In genomic region chr1:225953315-225953714, GRCh38 we compare ENCODE assay signal across 40 cellular contexts. TPM values are rescaled to one million over a fixed set of nuclear protein-coding genes. Genes with fewer than 3 reads are reported as not detected.
DNase-seq lines count a peak whose midpoint lies in the region; ATAC-seq, FAIRE-seq and TF ChIP-seq lines count a peak whose summit lies in the region.
"Had no signal": no experiment of that assay in that cellular context is flagged by ENCODE, and none has a peak within 500 bp of the region (broad histone marks: within the 10 kb centered on the region; RNA-seq: fewer than 3 reads in every experiment).

No MANE protein-coding gene starts in this region.

- H3K23ac ChIP-seq in trophoblast cell (ENCODE audit: low read length), result no peak overlapping the region
- H3K23ac ChIP-seq in mesendoderm (ENCODE audit: low read length), result no peak overlapping the region

- H4K91ac ChIP-seq in trophoblast cell (ENCODE audit: low read depth, low read length), result no peak overlapping the region

- H3K27ac ChIP-seq in PC-3 (ENCODE audit: low read length) (no peak overlapping the region), K562 (ENCODE audit: extremely low read depth, low read depth, low read length) (no peak overlapping the region), trophoblast cell (ENCODE audit: low read depth, low read length) (no peak overlapping the region), mesendoderm (ENCODE audit: low read depth, low read length) (no peak overlapping the region)
- H3K27ac ChIP-seq: 22Rv1; A549; BLaER1; BLaER1 treated with 17β-estradiol and CSF1 and Interleukin-3, amounts not matched to agents 10 nM and 100 nM; C4-2B had no signal

- no peaks in the 10 kb centered on the region for H4K20me1 ChIP-seq in PC-3 (ENCODE audit: low read length)
- no peaks in the 10 kb centered on the region for H4K20me1 ChIP-seq in K562 (replicated peaks; ENCODE audit: control insufficient read depth, insufficient read depth, low read length)
- H4K20me1 ChIP-seq: BLaER1; BLaER1 treated with 17β-estradiol and CSF1 and Interleukin-3, amounts not matched to agents 10 nM and 100 nM had no signal

- H3K4ac ChIP-seq in trophoblast cell (ENCODE audit: low read depth, low read length) (no peak overlapping the region), mesendoderm (ENCODE audit: low read depth, low read length) (no peak overlapping the region)

- H3K9me2 ChIP-seq in PC-3 (replicated peaks; ENCODE audit: low read length), result no peaks in the 10 kb centered on the region

- no peak overlapping the region for H2BK5ac ChIP-seq in trophoblast cell (ENCODE audit: low read depth, low read length, poor library complexity)
- no peak overlapping the region for H2BK5ac ChIP-seq in mesendoderm (ENCODE audit: low read length)

- no peak overlapping the region for H4K5ac ChIP-seq in mesendoderm (ENCODE audit: low read length)

- H3K36me3 ChIP-seq in PC-3 (ENCODE audit: low read depth, low read length), result no peaks in the 10 kb centered on the region
- H3K36me3 ChIP-seq in K562 (ENCODE audit: control insufficient read depth, insufficient read depth, low read length), result no peaks in the 10 kb centered on the region
- no peaks in the 10 kb centered on the region for H3K36me3 ChIP-seq in trophoblast cell (ENCODE audit: control insufficient read depth in 1 of 2, insufficient read depth in 2 of 2, low read length in 2 of 2)
- H3K36me3 ChIP-seq in mesendoderm (ENCODE audit: control insufficient read depth, insufficient read depth, low read length), result no peaks in the 10 kb centered on the region
- H3K36me3 ChIP-seq: BE2C; BLaER1; BLaER1 treated with 17β-estradiol and CSF1 and Interleukin-3, amounts not matched to agents 10 nM and 100 nM had no signal

- 18% methylated on average over 4 of the region's 4 CpGs for WGBS in K562 (ENCODE audit: insufficient coverage, low coverage, missing lambda C conversion rate)
- no CpG with 5 or more reads among the region's 4 CpGs for WGBS in trophoblast cell (ENCODE audit: extremely low coverage, insufficient coverage, insufficient read length)
- WGBS in mesendoderm (ENCODE audit: extremely low coverage, insufficient coverage, low lambda C conversion rate), result no CpG with 5 or more reads among the region's 4 CpGs

- BruUV-seq in PC-3 (replicated peaks; lab: Mats Ljungman, UMichigan), result no TSS peak
- no TSS peak for BruUV-seq in K562 (replicated peaks; lab: Mats Ljungman, UMichigan)

- POLR2A ChIA-PET in PC-3 (lab: Charles Lee; ENCODE audit: unreplicated experiment), result no interaction called here
- POLR2A ChIA-PET in K562 (lab: Yijun Ruan, JAX), result no interaction called here

- no peak for TF ChIP-seq CTCF in PC-3 (conservative IDR thresholded peaks at IDR 0.05; ENCODE audit: low read depth, low read length)
- no peak for TF ChIP-seq CTCF in K562 (IDR thresholded peaks at IDR 0.05 in 2 of 3, conservative IDR thresholded peaks at IDR 0.05 in 1 of 3; ENCODE audit: insufficient read depth in 2 of 3, low read depth in 1 of 3, low read length in 3 of 3)

- no peak overlapping the region for H2BK12ac ChIP-seq in trophoblast cell (ENCODE audit: low read length)

- H3K4me3 ChIP-seq in PC-3 (ENCODE audit: low read length) (no peak overlapping the region), K562 (no peak overlapping the region), trophoblast cell (ENCODE audit: low read depth, low read length) (no peak overlapping the region), mesendoderm (ENCODE audit: low read length) (no peak overlapping the region)
- H3K4me3 ChIP-seq: A549; BLaER1; BLaER1 treated with 17β-estradiol and CSF1 and Interleukin-3, amounts not matched to agents 10 nM and 100 nM had no signal

- no peak for TF ChIP-seq EP300 in K562 (IDR thresholded peaks at IDR 0.05; ENCODE audit: low read length)

- no peak overlapping the region for H2BK15ac ChIP-seq in mesendoderm (replicated peaks; ENCODE audit: low read depth)

- intact Hi-C loops in PC-3 (cut with micrococcal nuclease), result no loop called here
- intact Hi-C loops in K562 (cut with micrococcal nuclease), result no loop called here

- H3K27me3 ChIP-seq in PC-3 (ENCODE audit: low read length) (peaks cover 6% of the 10 kb centered on the region; the same call in 1 of the 2 replicates), K562 (ENCODE audit: control insufficient read depth in 2 of 2, insufficient read depth in 2 of 2, low read length in 2 of 2) (no peaks in the 10 kb centered on the region), trophoblast cell (ENCODE audit: insufficient read depth, low read length) (no peaks in the 10 kb centered on the region), mesendoderm (ENCODE audit: insufficient read depth, low read length, poor library complexity) (no peaks in the 10 kb centered on the region)
- H3K27me3 ChIP-seq: BE2C; BLaER1; BLaER1 treated with 17β-estradiol and CSF1 and Interleukin-3, amounts not matched to agents 10 nM and 100 nM had no signal

- no peak overlapping the region for H3K14ac ChIP-seq in trophoblast cell (ENCODE audit: low read length)

- H3K9ac ChIP-seq in PC-3 (ENCODE audit: low read length) (no peak overlapping the region), K562 (ENCODE audit: insufficient read depth in 1 of 2, low read depth in 2 of 2, low read length in 2 of 2) (no peak overlapping the region), trophoblast cell (ENCODE audit: low read length) (no peak overlapping the region), mesendoderm (ENCODE audit: low read length) (no peak overlapping the region)
- H3K9ac ChIP-seq: BLaER1; BLaER1 treated with 17β-estradiol and CSF1 and Interleukin-3, amounts not matched to agents 10 nM and 100 nM had no signal

- no peaks in the 10 kb centered on the region for H3K9me1 ChIP-seq in K562 (ENCODE audit: control insufficient read depth, insufficient read depth, low read length)

- H3K4me1 ChIP-seq in PC-3 (ENCODE audit: insufficient read depth, low read length) (no peaks in the 10 kb centered on the region), K562 (replicated peaks in 1 of 2; ENCODE audit: control insufficient read depth in 2 of 2, insufficient read depth in 2 of 2, low read length in 2 of 2) (peaks cover 13 to 18% of the 10 kb centered on the region in 2 experiments; a peak in 4 of 5 replicates), trophoblast cell (ENCODE audit: control insufficient read depth in 1 of 2, insufficient read depth in 2 of 2, low read length in 2 of 2) (no peaks in the 10 kb centered on the region), mesendoderm (ENCODE audit: control insufficient read depth, low read depth, low read length) (peaks cover 12% of the 10 kb centered on the region)
- H3K4me1 ChIP-seq: A549, BE2C, Caco-2 had no signal

- TF ChIP-seq RAD21 in K562 (CRISPR knock-in tag; conservative IDR thresholded peaks at IDR 0.05 in 1 of 2, IDR thresholded peaks at IDR 0.05 in 1 of 2), result no peak

- no peak overlapping the region for H3K18ac ChIP-seq in trophoblast cell (ENCODE audit: low read length)
- H3K18ac ChIP-seq in mesendoderm (ENCODE audit: low read length), result no peak overlapping the region

- CTCF ChIA-PET in PC-3 (lab: Charles Lee), result no interaction called here
- CTCF ChIA-PET in K562 (lab: Yijun Ruan, JAX; ENCODE audit: low intra/inter-chr PET ratio), result interaction anchor here (1.2 kb wide), 1 partner anchor 22 kb away, joined by 3 read pairs; no protein-coding TSS in a partner anchor

- H3F3A ChIP-seq in PC-3 (ENCODE audit: low read length, unreplicated experiment), result no peaks in the 10 kb centered on the region

- H3K9me3 ChIP-seq in PC-3 (ENCODE audit: low read length) (no peaks in the 10 kb centered on the region), K562 (replicated peaks; ENCODE audit: control insufficient read depth, insufficient read depth, low read depth, low read length) (no peaks in the 10 kb centered on the region), trophoblast cell (ENCODE audit: insufficient read depth, low read depth, low read length) (no peaks in the 10 kb centered on the region)
- H3K9me3 ChIP-seq: A549; BE2C; BLaER1; BLaER1 treated with 17β-estradiol and CSF1 and Interleukin-3, amounts not matched to agents 10 nM and 100 nM; Caco-2 had no signal

- H2AK5ac ChIP-seq in trophoblast cell (ENCODE audit: low read length) (no peak overlapping the region), mesendoderm (ENCODE audit: low read length) (no peak overlapping the region)

- no peak for TF ChIP-seq POLR2A in K562 (conservative IDR thresholded peaks at IDR 0.05)

- no peak overlapping the region for H2BK120ac ChIP-seq in trophoblast cell (ENCODE audit: insufficient read depth, low read length, poor library complexity)
- H2BK120ac ChIP-seq in mesendoderm (ENCODE audit: low read depth, low read length), result no peak overlapping the region

- no peak overlapping the region for H2AFZ ChIP-seq in PC-3 (ENCODE audit: low read length)
- H2AFZ ChIP-seq in K562 (ENCODE audit: low read depth, low read length), result no peak overlapping the region
- no peak overlapping the region for H2AFZ ChIP-seq in trophoblast cell (ENCODE audit: insufficient read depth, low read length, poor library complexity)

- no peak overlapping the region for H3K56ac ChIP-seq in mesendoderm (ENCODE audit: low read length)

- H3K79me1 ChIP-seq in trophoblast cell (ENCODE audit: low read length) (no peaks in the 10 kb centered on the region), mesendoderm (ENCODE audit: low read length) (no peaks in the 10 kb centered on the region)

- no peak overlapping the region for H3K4me2 ChIP-seq in PC-3 (ENCODE audit: low read length)
- no peak overlapping the region for H3K4me2 ChIP-seq in K562 (ENCODE audit: insufficient read depth, low read length)
- no peak overlapping the region for H3K4me2 ChIP-seq in trophoblast cell (ENCODE audit: low read length)
- no peak overlapping the region for H3K4me2 ChIP-seq in mesendoderm (ENCODE audit: low read length)
- H3K4me2 ChIP-seq: A549; BLaER1; BLaER1 treated with 17β-estradiol and CSF1 and Interleukin-3, amounts not matched to agents 10 nM and 100 nM had no signal

- DNase-seq in PC-3 (peak; percentile 42), K562 (ENCODE audit: extremely low read depth in 1 of 4, low spot score in 3 of 4) (no peak), trophoblast cell (peak; percentile 32 to 85), NCI-H748 (lab: John Stamatoyannopoulos, UW; ENCODE audit: unreplicated experiment) (no peak), mesendoderm (no peak), hepatic stellate cell (ENCODE audit: low spot score) (no peak)
- DNase-seq: 8988T; ACHN; AML-193; BE2C; C1 segment of cervical spinal cord; Caco-2; Calu3; CD4-positive, alpha-beta memory T cell; CD4-positive, alpha-beta T cell; CD4-positive, CD25-positive, alpha-beta regulatory T cell; CD8-positive, alpha-beta memory T cell; CD8-positive, alpha-beta T cell; COR-L47; DMS 273 treated with DMSO at 0.1 percent for 48 hours; DMS153; DMS53; DMS79; DMS79 treated with DMSO at 0.1 percent for 48 hours; DND-41; EL had no signal

- H3K79me2 ChIP-seq in PC-3 (ENCODE audit: low read length) (no peaks in the 10 kb centered on the region), K562 (ENCODE audit: control insufficient read depth, insufficient read depth, low read length) (no peaks in the 10 kb centered on the region), trophoblast cell (ENCODE audit: control insufficient read depth, insufficient read depth, low read length, poor library complexity) (no peaks in the 10 kb centered on the region), mesendoderm (ENCODE audit: control insufficient read depth, insufficient read depth, low read length) (no peaks in the 10 kb centered on the region)

- H4K12ac ChIP-seq in trophoblast cell (ENCODE audit: low read depth, low read length), result no peak overlapping the region

- ATAC-seq in PC-3 (no peak), K562 (no peak)
- ATAC-seq: A549; CD8-positive, alpha-beta T cell had no signal

- peak; percentile 37 for FAIRE-seq in K562 (lab: Jason Lieb, UNC)
- FAIRE-seq: A204.1, A549, D721Med had no signal

- in situ Hi-C loops in K562 (cut with MboI), result no loop called here

- H4K8ac ChIP-seq in trophoblast cell (ENCODE audit: low read depth, low read length), result no peak overlapping the region
- no peak overlapping the region for H4K8ac ChIP-seq in mesendoderm (ENCODE audit: low read depth, low read length)

RNA-seq across cellular contexts. Expression of gene LEFTY2, which starts 12.3 kb away (rescaled TPM):
- total RNA-seq in PC-3 (2014; rRNA removed) (not detected in 2 replicates), K562 (2014; rRNA removed) (0.08 and 0.14 TPM in 2 replicates), K562 (2014; rRNA removed; fragmentation: Illumina TruSeq; extraction: Trizol) (not detected in 2 replicates), K562 (2015; rRNA removed; fragmentation: Illumina TruSeq; extraction: Trizol) (not detected in 2 replicates), K562 (2021) (not detected in 2 replicates)
- total RNA-seq in K562 (2011; cell fraction: chromatin; rRNA removed; ENCODE audit: low replicate concordance), result 0.23 TPM in 1 of 2 replicates, not detected in the other
- total RNA-seq in K562 (2011; cell fraction: nucleolus; rRNA removed), result not detected in 2 replicates
- 0.29 TPM in 1 of 2 replicates, not detected in the other for total RNA-seq in K562 (2011; cell fraction: nucleoplasm; rRNA removed)
- polyA plus RNA-seq in K562 (2011; rRNA removed) (0.04 and 0.07 TPM in 2 replicates), K562 (2014; fragmentation: Illumina TruSeq; extraction: Trizol) (not detected in 2 replicates), K562 (2014; fragmentation: Nextera tagmentation; extraction: Ambion mirVana) (not detected), K562 (2014; rRNA removed) (0.78 TPM in 1 of 2 replicates, not detected in the other)
- 0.03 and 0.06 TPM in 2 replicates for polyA plus RNA-seq in K562 (2011; cell fraction: cytosol; rRNA removed)
- 0.06 TPM in 1 of 2 replicates, not detected in the other for polyA plus RNA-seq in K562 (2011; cell fraction: nucleus; rRNA removed)
- 0.04 TPM in 2 replicates for polyA plus RNA-seq in K562 (2012)
- not detected in 2 replicates for polyA minus RNA-seq in K562 (2011; rRNA and poly(A)+ RNA removed)
- not detected in 2 replicates for polyA minus RNA-seq in K562 (2011; cell fraction: cytosol; rRNA and poly(A)+ RNA removed)
- not detected in 2 replicates for polyA minus RNA-seq in K562 (2011; cell fraction: nucleus; rRNA and poly(A)+ RNA removed)
- polyA plus RNA-seq in trophoblast cell (2013), result 4.2 and 4.7 TPM in 2 replicates
- polyA plus RNA-seq in mesendoderm (2013, experiment 1 of 2), result 11.8 TPM
- polyA plus RNA-seq in mesendoderm (2013, experiment 2 of 2), result 13.3 TPM
- total RNA-seq: A172; A673; B cell; Caco-2; Calu3; CD4-positive, alpha-beta memory T cell; CD4-positive, alpha-beta T cell; CD4-positive, CD25-positive, alpha-beta regulatory T cell; CD8-positive, alpha-beta memory T cell; CD8-positive, alpha-beta T cell; Daoy had no signal
- polyA plus RNA-seq: A549; AG04450; BJ; CD14-positive monocyte; CD4-positive, alpha-beta memory T cell; CD4-positive, CD25-positive, alpha-beta regulatory T cell; CD8-positive, alpha-beta memory T cell had no signal

RNA-seq across cellular contexts. Expression of gene PYCR2, which starts 29.3 kb away (rescaled TPM):
- total RNA-seq in PC-3 (2014; rRNA removed) (57.7 and 69.0 TPM in 2 replicates), K562 (2014; rRNA removed) (162 and 176 TPM in 2 replicates), K562 (2014; rRNA removed; fragmentation: Illumina TruSeq; extraction: Trizol) (75.2 and 76.7 TPM in 2 replicates), K562 (2015; rRNA removed; fragmentation: Illumina TruSeq; extraction: Trizol) (79.2 and 83.5 TPM in 2 replicates), K562 (2021) (200 and 219 TPM in 2 replicates)
- total RNA-seq in K562 (2011; cell fraction: chromatin; rRNA removed; ENCODE audit: low replicate concordance), result 118 and 268 TPM in 2 replicates
- 193 and 210 TPM in 2 replicates for total RNA-seq in K562 (2011; cell fraction: nucleolus; rRNA removed)
- 181 and 191 TPM in 2 replicates for total RNA-seq in K562 (2011; cell fraction: nucleoplasm; rRNA removed)
- polyA plus RNA-seq in K562 (2011; rRNA removed) (127 and 246 TPM in 2 replicates), K562 (2014; fragmentation: Illumina TruSeq; extraction: Trizol) (154 and 187 TPM in 2 replicates), K562 (2014; fragmentation: Nextera tagmentation; extraction: Ambion mirVana) (1 to 10 TPM; 5.5 to 7.9 TPM), K562 (2014; rRNA removed) (195 and 208 TPM in 2 replicates)
- 168 and 216 TPM in 2 replicates for polyA plus RNA-seq in K562 (2011; cell fraction: cytosol; rRNA removed)
- 321 and 394 TPM in 2 replicates for polyA plus RNA-seq in K562 (2011; cell fraction: nucleus; rRNA removed)
- polyA plus RNA-seq in K562 (2012), result 161 and 213 TPM in 2 replicates
- polyA minus RNA-seq in K562 (2011; rRNA and poly(A)+ RNA removed), result 79.4 and 82.2 TPM in 2 replicates
- polyA minus RNA-seq in K562 (2011; cell fraction: cytosol; rRNA and poly(A)+ RNA removed), result 58.5 and 79.5 TPM in 2 replicates
- polyA minus RNA-seq in K562 (2011; cell fraction: nucleus; rRNA and poly(A)+ RNA removed), result 66.8 and 85.3 TPM in 2 replicates
- polyA plus RNA-seq in trophoblast cell (2013), result 26.5 and 28.3 TPM in 2 replicates
- 94.1 TPM for polyA plus RNA-seq in mesendoderm (2013, experiment 1 of 2)
- polyA plus RNA-seq in mesendoderm (2013, experiment 2 of 2), result 95.3 TPM

RNA-seq across cellular contexts. Expression of gene SDE2, which starts 45.8 kb away (rescaled TPM):
- total RNA-seq in PC-3 (2014; rRNA removed) (26.1 and 30.2 TPM in 2 replicates), K562 (2014; rRNA removed) (44.9 and 46.0 TPM in 2 replicates), K562 (2014; rRNA removed; fragmentation: Illumina TruSeq; extraction: Trizol) (62.3 and 72.5 TPM in 2 replicates), K562 (2015; rRNA removed; fragmentation: Illumina TruSeq; extraction: Trizol) (42.7 and 43.0 TPM in 2 replicates), K562 (2021) (45.3 and 50.5 TPM in 2 replicates)
- total RNA-seq in K562 (2011; cell fraction: chromatin; rRNA removed; ENCODE audit: low replicate concordance), result 30.3 and 54.4 TPM in 2 replicates
- total RNA-seq in K562 (2011; cell fraction: nucleolus; rRNA removed), result 21.3 and 22.5 TPM in 2 replicates
- 40.9 and 49.1 TPM in 2 replicates for total RNA-seq in K562 (2011; cell fraction: nucleoplasm; rRNA removed)
- polyA plus RNA-seq in K562 (2011; rRNA removed) (35.6 and 49.1 TPM in 2 replicates), K562 (2014; fragmentation: Illumina TruSeq; extraction: Trizol) (35.7 and 39.9 TPM in 2 replicates), K562 (2014; fragmentation: Nextera tagmentation; extraction: Ambion mirVana) (10 to 100 TPM; 14.3 to 19.3 TPM), K562 (2014; rRNA removed) (44.6 and 46.1 TPM in 2 replicates)
- 19.9 and 37.9 TPM in 2 replicates for polyA plus RNA-seq in K562 (2011; cell fraction: cytosol; rRNA removed)
- polyA plus RNA-seq in K562 (2011; cell fraction: nucleus; rRNA removed), result 10.7 and 11.3 TPM in 2 replicates
- 13.2 and 19.6 TPM in 2 replicates for polyA plus RNA-seq in K562 (2012)
- polyA minus RNA-seq in K562 (2011; rRNA and poly(A)+ RNA removed), result 55.7 and 62.4 TPM in 2 replicates
- 24.8 and 29.7 TPM in 2 replicates for polyA minus RNA-seq in K562 (2011; cell fraction: cytosol; rRNA and poly(A)+ RNA removed)
- 11.2 and 15.9 TPM in 2 replicates for polyA minus RNA-seq in K562 (2011; cell fraction: nucleus; rRNA and poly(A)+ RNA removed)
- 12.6 and 13.1 TPM in 2 replicates for polyA plus RNA-seq in trophoblast cell (2013)
- polyA plus RNA-seq in mesendoderm (2013, experiment 1 of 2), result 12.6 TPM
- 13.0 TPM for polyA plus RNA-seq in mesendoderm (2013, experiment 2 of 2)

Comparison
In these comparisons a context has a peak if more than half of its experiments do, and no peak if none do; other contexts are left out.
1. DNase-seq: peak in PC-3 (single experiment) and trophoblast cell (2 of 2); none in K562 (0 of 4), NCI-H748 (single experiment), mesendoderm (single experiment) and hepatic stellate cell (single experiment).